Comparison of ENCODE assay signal across 30 cellular contexts in the genomic region with DNA sequence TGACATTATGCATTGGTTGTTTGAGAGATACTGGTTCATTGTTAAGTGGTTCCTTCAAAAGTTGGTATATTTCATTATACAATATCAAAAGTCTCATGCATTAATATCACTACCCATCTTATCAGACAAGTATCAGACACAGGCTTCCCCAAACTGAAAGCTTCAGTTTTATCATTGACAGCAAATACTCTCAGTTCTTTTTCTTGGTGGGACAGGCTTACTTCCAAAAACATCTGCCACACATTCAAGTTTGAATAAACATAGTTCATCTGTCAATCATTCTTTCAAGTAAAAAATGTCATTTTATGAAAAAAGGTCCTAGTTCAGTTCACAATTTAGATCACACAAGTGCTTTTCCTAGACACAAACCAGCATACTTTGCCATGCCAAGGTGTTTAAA.
"Had no signal": no experiment of that assay in that cellular context is flagged by ENCODE, and none has a peak within 500 bp of the region (broad histone marks: within the 10 kb centered on the region; RNA-seq: fewer than 3 reads in every experiment).

No MANE protein-coding gene starts in this region.

- H3K4me1 Mint-ChIP-seq: activated T-helper 17 cell treated with anti-CD3 and anti-CD28 coated beads, Interleukin-2, amount 50 U/mL, for 72 hours; T-helper 17 cell had no signal

- H3K9me3 Mint-ChIP-seq: activated CD8-positive, alpha-beta T cell treated with anti-CD3 and anti-CD28 coated beads for 36 hours; activated T-cell treated with anti-CD3 and anti-CD28 coated beads, Interleukin-2, amount 50 U/mL, for 4 hours; activated T-helper 17 cell treated with anti-CD3 and anti-CD28 coated beads, Interleukin-2, amount 50 U/mL, for 72 hours; effector memory CD8-positive, alpha-beta T cell; T-helper 2 cell treated with Interferon-gamma antibody and Interleukin-4, amounts not matched to agents 5 μg/mL and 100 μg/mL, for 36 hours had no signal

- H3K36me3 Mint-ChIP-seq: activated naive CD8-positive, alpha-beta T cell had no signal

- DNase-seq: activated CD4-positive, alpha-beta T cell treated with anti-CD3 and anti-CD28 coated beads for 4 hours; activated CD4-positive, alpha-beta T cell treated with anti-CD3 and anti-CD28 coated beads, Interleukin-2, amount 50 U/mL, for 1 hour; activated CD4-positive, alpha-beta T cell treated with anti-CD3 and anti-CD28 coated beads, Interleukin-2, amount 50 U/mL, for 48 hours; activated CD4-positive, CD25-positive, alpha-beta regulatory T cell; activated CD4-positive, CD25-positive, alpha-beta regulatory T cell treated with anti-CD3 and anti-CD28 coated beads, Interleukin-2, amount 50 U/mL, for 72 hours; activated CD8-positive, alpha-beta memory T cell treated with anti-CD3 and anti-CD28 coated beads for 24 hours; activated CD8-positive, alpha-beta T cell treated with anti-CD3 and anti-CD28 coated beads for 36 hours; activated effector memory CD4-positive, alpha-beta T cell treated with Interleukin-2 at 50 U/mL for 16 hours; activated gamma-delta T cell treated with Interleukin-2 at 50 U/mL for 16 hours; activated naive CD4-positive, alpha-beta T cell treated with anti-CD3 and anti-CD28 coated beads, Interleukin-2, amount 50 U/mL, for 16 hours; activated naive CD4-positive, alpha-beta T cell treated with Interleukin-2 at 50 U/mL for 16 hours; activated T-cell treated with anti-CD3 and anti-CD28 coated beads, Interleukin-2, amount 50 U/mL, for 4 hours; amniotic stem cell; anterior cingulate cortex; brain microvascular endothelial cell; cortex of kidney; dermis blood vessel endothelial cell; effector CD4-positive, alpha-beta T cell; effector memory CD8-positive, alpha-beta T cell; erythroblast; esophagus squamous epithelium; foreskin melanocyte; heart right ventricle; T-helper 17 cell; T1000 had no signal

- ATAC-seq: activated CD8-positive, alpha-beta T cell treated with anti-CD3 and anti-CD28 coated beads for 36 hours; activated T-cell treated with anti-CD3 and anti-CD28 coated beads, Interleukin-2, amount 50 U/mL, for 4 hours; activated T-helper 17 cell treated with anti-CD3 and anti-CD28 coated beads, Interleukin-2, amount 50 U/mL, for 72 hours; effector memory CD8-positive, alpha-beta T cell; gastroesophageal sphincter; T-helper 17 cell had no signal

- H3K27ac Mint-ChIP-seq: activated CD8-positive, alpha-beta T cell treated with anti-CD3 and anti-CD28 coated beads for 36 hours; activated naive CD8-positive, alpha-beta T cell; activated T-helper 17 cell treated with anti-CD3 and anti-CD28 coated beads, Interleukin-2, amount 50 U/mL, for 72 hours; effector memory CD8-positive, alpha-beta T cell; T-helper 17 cell; T-helper 2 cell treated with Interferon-gamma antibody and Interleukin-4, amounts not matched to agents 5 μg/mL and 100 μg/mL, for 36 hours had no signal

- H3K4me3 Mint-ChIP-seq: activated CD8-positive, alpha-beta T cell treated with anti-CD3 and anti-CD28 coated beads for 36 hours; activated naive CD8-positive, alpha-beta T cell; activated T-cell treated with anti-CD3 and anti-CD28 coated beads, Interleukin-2, amount 50 U/mL, for 4 hours; activated T-helper 17 cell treated with anti-CD3 and anti-CD28 coated beads, Interleukin-2, amount 50 U/mL, for 72 hours; effector memory CD8-positive, alpha-beta T cell; T-helper 17 cell; T-helper 2 cell treated with Interferon-gamma antibody and Interleukin-4, amounts not matched to agents 5 μg/mL and 100 μg/mL, for 36 hours had no signal

- H3K27ac ChIP-seq: brain microvascular endothelial cell, esophagus squamous epithelium, gastroesophageal sphincter, heart right ventricle, hepatocyte had no signal

- H3K27me3 Mint-ChIP-seq: activated T-helper 17 cell treated with anti-CD3 and anti-CD28 coated beads, Interleukin-2, amount 50 U/mL, for 72 hours; effector memory CD8-positive, alpha-beta T cell had no signal
